ENCODE assay signal across 11 cellular contexts in genomic region chr2:171146633-171147032, GRCh38. TPM values are rescaled to one million over a fixed set of nuclear protein-coding genes. Genes with fewer than 3 reads are reported as not detected.
DNase-seq lines count a peak whose midpoint lies in the region; ATAC-seq and TF ChIP-seq lines count a peak whose summit lies in the region.
"Had no signal": no experiment of that assay in that cellular context is flagged by ENCODE, and none has a peak within 500 bp of the region (broad histone marks: within the 10 kb centered on the region; RNA-seq: fewer than 3 reads in every experiment).

No MANE protein-coding gene starts in this region.

- no peaks in the 10 kb centered on the region for H3K36me3 ChIP-seq in right atrium auricular region
- no peaks in the 10 kb centered on the region for H3K36me3 ChIP-seq in Karpas-422 (ENCODE audit: insufficient read depth, low read length)
- H3K36me3 ChIP-seq: tibial artery had no signal

- no peaks in the 10 kb centered on the region for H3K27me3 ChIP-seq in right atrium auricular region
- no peaks in the 10 kb centered on the region for H3K27me3 ChIP-seq in Karpas-422 (ENCODE audit: low read length)
- H3K27me3 ChIP-seq: tibial artery had no signal

- H3K27ac Mint-ChIP-seq in T-helper 17 cell: peak overlapping the region; percentile 82
- H3K27ac Mint-ChIP-seq in activated CD4-positive, alpha-beta memory T cell treated with anti-CD3 and anti-CD28 coated beads for 36 hours: no peak overlapping the region

- peaks cover 2% of the 10 kb centered on the region for H3K36me3 Mint-ChIP-seq in T-helper 17 cell (ENCODE audit: low read depth)
- H3K36me3 Mint-ChIP-seq in activated CD4-positive, alpha-beta memory T cell treated with anti-CD3 and anti-CD28 coated beads for 36 hours: peaks cover 3% of the 10 kb centered on the region

- no peak overlapping the region for H3K9ac ChIP-seq in Karpas-422 (ENCODE audit: low read length)

- peaks cover 77% of the 10 kb centered on the region for H4K20me1 ChIP-seq in Karpas-422 (ENCODE audit: insufficient read depth, low read depth, low read length)

- no peak overlapping the region for H2AFZ ChIP-seq in Karpas-422 (ENCODE audit: low read length)

- H3K9me3 ChIP-seq in right atrium auricular region (no peaks in the 10 kb centered on the region), T-helper 17 cell (ENCODE audit: control insufficient read depth, low read length, poor library complexity, severe bottlenecking) (no peaks in the 10 kb centered on the region), Karpas-422 (ENCODE audit: low read length) (no peaks in the 10 kb centered on the region)
- H3K9me3 ChIP-seq: tibial artery had no signal

- peaks cover 96% of the 10 kb centered on the region for H3K79me2 ChIP-seq in Karpas-422 (ENCODE audit: low read length)

- H3K4me2 ChIP-seq in Karpas-422 (ENCODE audit: low read depth, low read length, poor library complexity, severe bottlenecking): no peak overlapping the region

- H3K27ac ChIP-seq in right atrium auricular region (no peak overlapping the region), Karpas-422 (ENCODE audit: low read length) (no peak overlapping the region)
- H3K27ac ChIP-seq: tibial artery had no signal

- no peaks in the 10 kb centered on the region for H3K27me3 Mint-ChIP-seq in T-helper 17 cell
- no peaks in the 10 kb centered on the region for H3K27me3 Mint-ChIP-seq in activated CD4-positive, alpha-beta memory T cell treated with anti-CD3 and anti-CD28 coated beads for 36 hours

- peaks cover 73% of the 10 kb centered on the region for H3K4me1 Mint-ChIP-seq in T-helper 17 cell
- H3K4me1 Mint-ChIP-seq in activated CD4-positive, alpha-beta memory T cell treated with anti-CD3 and anti-CD28 coated beads for 36 hours (ENCODE audit: low read depth): peaks cover 76% of the 10 kb centered on the region

- DNase-seq in Right ventricle myocardium superior (no peak), right atrium auricular region (ENCODE audit: low spot score) (no peak), T-helper 17 cell (no peak), left kidney (ENCODE audit: low read depth, low spot score) (peak; percentile 11), Karpas-422 (no peak), NCI-H2107 (lab: John Stamatoyannopoulos, UW) (no peak), putamen (ENCODE audit: low spot score) (no peak)
- no peak for DNase-seq in activated CD4-positive, alpha-beta memory T cell treated with anti-CD3 and anti-CD28 coated beads for 36 hours
- DNase-seq: cortex of kidney, T-helper 2 cell, tibial artery had no signal

- H3K4me1 ChIP-seq in right atrium auricular region (peaks cover 0 to 23% of the 10 kb centered on the region in 2 donors), Karpas-422 (ENCODE audit: low read length) (peaks cover 7% of the 10 kb centered on the region; the same call in 1 of the 2 replicates)

- intact Hi-C loops in Right ventricle myocardium superior (cut with DNase I): no loop called here
- intact Hi-C loops in activated CD4-positive, alpha-beta memory T cell treated with anti-CD3 and anti-CD28 coated beads for 36 hours (cut with micrococcal nuclease): no loop called here

- no peak overlapping the region for H3K4me3 Mint-ChIP-seq in T-helper 17 cell
- no peak overlapping the region for H3K4me3 Mint-ChIP-seq in activated CD4-positive, alpha-beta memory T cell treated with anti-CD3 and anti-CD28 coated beads for 36 hours

- H3K9me2 ChIP-seq in Karpas-422 (replicated peaks; ENCODE audit: insufficient read depth, low read length): no peaks in the 10 kb centered on the region

- no peak for TF ChIP-seq CTCF in right atrium auricular region (IDR thresholded peaks at IDR 0.05)

- H3K4me3 ChIP-seq in right atrium auricular region (no peak overlapping the region), Karpas-422 (ENCODE audit: low read length) (no peak overlapping the region)
- H3K4me3 ChIP-seq: tibial artery had no signal

- no peaks in the 10 kb centered on the region for H3K9me3 Mint-ChIP-seq in activated CD4-positive, alpha-beta memory T cell treated with anti-CD3 and anti-CD28 coated beads for 36 hours

- ATAC-seq in Right ventricle myocardium superior (ENCODE audit: poor library complexity) (peak; percentile 15), T-helper 17 cell (no peak)

- CTCF ChIA-PET in activated CD4-positive, alpha-beta memory T cell treated with anti-CD3 and anti-CD28 coated beads for 36 hours (lab: Charles Lee): interaction anchor here (1.3 kb wide), 1 partner anchor 12 kb away, joined by 3 read pairs; no protein-coding TSS in a partner anchor

- POLR2A ChIA-PET in activated CD4-positive, alpha-beta memory T cell treated with anti-CD3 and anti-CD28 coated beads for 36 hours (lab: Charles Lee): interaction anchor here (0.6 to 1.1 kb wide), 2 partner anchors 24 to 33 kb away, joined by 3 to 5 read pairs; no protein-coding TSS in a partner anchor

RNA-seq across cellular contexts. Expression of gene TLK1, which starts 14.1 kb away (rescaled TPM):
- 27.5 TPM for total RNA-seq in Right ventricle myocardium superior
- total RNA-seq in right atrium auricular region: 10 to 100 TPM; 21.0 to 21.7 TPM
- 100 to 1,000 TPM; 147 to 193 TPM for total RNA-seq in T-helper 17 cell
- total RNA-seq in Karpas-422 (2014; rRNA removed; shearing (Covaris generic); ENCODE audit: low replicate concordance): 9.0 and 22.8 TPM in 2 replicates
- 10 to 100 TPM; 59.2 to 64.5 TPM for total RNA-seq in activated CD4-positive, alpha-beta memory T cell treated with anti-CD3 and anti-CD28 coated beads for 36 hours
